32 cellular contexts compared by ENCODE assay signal in the genomic region with DNA sequence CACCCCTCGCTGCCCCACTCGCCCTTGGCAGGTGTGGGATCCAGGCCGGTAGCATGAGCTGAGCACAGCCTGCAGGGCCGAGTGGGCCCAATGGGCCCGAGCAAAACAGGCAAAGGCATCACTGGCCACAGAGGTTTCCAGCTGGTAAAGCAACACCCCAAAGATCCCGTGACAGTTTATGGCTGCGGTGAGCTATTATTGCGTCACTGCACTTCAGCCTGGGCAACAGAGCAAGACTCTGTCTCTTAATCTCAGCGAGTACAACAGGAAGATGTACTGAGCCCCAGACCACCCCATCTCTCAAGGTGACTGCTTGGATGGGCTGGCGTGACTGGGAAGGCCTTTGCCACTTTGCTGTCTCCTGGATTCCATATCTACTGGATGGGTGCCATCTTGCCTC. TPM values are rescaled to one million over a fixed set of nuclear protein-coding genes. Genes with fewer than 3 reads are reported as not detected.
DNase-seq lines count a peak whose midpoint lies in the region; ATAC-seq and TF ChIP-seq lines count a peak whose summit lies in the region.
"Had no signal": no experiment of that assay in that cellular context is flagged by ENCODE, and none has a peak within 500 bp of the region (broad histone marks: within the 10 kb centered on the region; RNA-seq: fewer than 3 reads in every experiment).

No MANE protein-coding gene starts in this region.

- H3K27ac ChIP-seq in PC-3 (ENCODE audit: low read length) = peak overlapping the region; percentile 63
- peak overlapping the region; percentile 62 to 66 (median 65) for H3K27ac ChIP-seq in thyroid gland
- no peak overlapping the region for H3K27ac ChIP-seq in osteoblast (ENCODE audit: low read depth, low read length)
- H3K27ac ChIP-seq in Peyer's patch = no peak overlapping the region
- H3K27ac ChIP-seq: 22Rv1, ascending aorta, C4-2B, cardiac muscle cell, colonic mucosa, left ventricle myocardium inferior, sigmoid colon, stomach, tibial artery had no signal

- H3K9ac ChIP-seq in PC-3 (ENCODE audit: low read length) = peak overlapping the region; percentile 4; the same call in 1 of the 2 replicates
- H3K9ac ChIP-seq: SK-N-SH had no signal

- H3K27me3 Mint-ChIP-seq in T-helper 2 cell treated with Interferon-gamma antibody and Interleukin-4, amounts not matched to agents 5 μg/mL and 100 μg/mL, for 36 hours (ENCODE audit: low read depth) = no peaks in the 10 kb centered on the region
- no peaks in the 10 kb centered on the region for H3K27me3 Mint-ChIP-seq in effector memory CD8-positive, alpha-beta T cell
- H3K27me3 Mint-ChIP-seq: activated T-cell treated with anti-CD3 and anti-CD28 coated beads, Interleukin-2, amount 50 U/mL, for 24 hours; naive thymus-derived CD4-positive, alpha-beta T cell had no signal

- WGBS in thyroid gland, 2 donors = 85 to 94% methylated on average over 8 to 10 of the region's 10 CpGs

- POLR2A ChIA-PET in PC-3 (lab: Charles Lee; ENCODE audit: unreplicated experiment) = no interaction called here

- H3K9me3 Mint-ChIP-seq in T-helper 2 cell treated with Interferon-gamma antibody and Interleukin-4, amounts not matched to agents 5 μg/mL and 100 μg/mL, for 36 hours = no peaks in the 10 kb centered on the region
- H3K9me3 Mint-ChIP-seq in effector memory CD8-positive, alpha-beta T cell = no peaks in the 10 kb centered on the region
- H3K9me3 Mint-ChIP-seq: activated T-cell treated with anti-CD3 and anti-CD28 coated beads, Interleukin-2, amount 50 U/mL, for 24 hours; naive thymus-derived CD4-positive, alpha-beta T cell; T-helper 1 cell treated with Interleukin-12 subunit alpha and Interleukin-12 subunit beta and Interleukin-4 antibody, amounts not matched to agents 30 μg/mL and 1 μg/mL, for 36 hours had no signal

- no peaks in the 10 kb centered on the region for H3K27me3 ChIP-seq in PC-3 (ENCODE audit: low read length)
- H3K27me3 ChIP-seq in thyroid gland = no peaks in the 10 kb centered on the region
- H3K27me3 ChIP-seq in osteoblast (ENCODE audit: insufficient read depth, low read length) = no peaks in the 10 kb centered on the region
- no peaks in the 10 kb centered on the region for H3K27me3 ChIP-seq in Peyer's patch
- H3K27me3 ChIP-seq: ascending aorta, cardiac muscle cell, colonic mucosa, sigmoid colon, stomach, tibial artery had no signal

- H3K9me3 ChIP-seq in PC-3 (ENCODE audit: low read length) (no peaks in the 10 kb centered on the region), thyroid gland (no peaks in the 10 kb centered on the region), osteoblast (ENCODE audit: low read depth, low read length) (no peaks in the 10 kb centered on the region), Peyer's patch (no peaks in the 10 kb centered on the region)
- H3K9me3 ChIP-seq: ascending aorta, colonic mucosa, left ventricle myocardium inferior, sigmoid colon, SK-N-SH, stomach, tibial artery had no signal

- H3K4me2 ChIP-seq in PC-3 (ENCODE audit: low read length) = 0 out of 2 replicates have a peak overlapping the region, but pooled peaks have one; percentile 13
- no peak overlapping the region for H3K4me2 ChIP-seq in osteoblast (ENCODE audit: insufficient read depth, low read length)
- H3K4me2 ChIP-seq: SK-N-SH had no signal

- H2AFZ ChIP-seq in PC-3 (ENCODE audit: low read length) (no peak overlapping the region), osteoblast (ENCODE audit: low read length) (no peak overlapping the region)

- H3K4me3 ChIP-seq in PC-3 (ENCODE audit: low read length) = no peak overlapping the region
- H3K4me3 ChIP-seq in thyroid gland (replicated peaks in 1 of 3) = no peak overlapping the region
- H3K4me3 ChIP-seq in osteoblast (ENCODE audit: insufficient read depth, low read length) = no peak overlapping the region
- H3K4me3 ChIP-seq in Peyer's patch = no peak overlapping the region
- H3K4me3 ChIP-seq: ascending aorta, cardiac muscle cell, colonic mucosa, left ventricle myocardium inferior, sigmoid colon, stomach, tibial artery had no signal

- no peaks in the 10 kb centered on the region for H4K20me1 ChIP-seq in PC-3 (ENCODE audit: low read length)
- no peaks in the 10 kb centered on the region for H4K20me1 ChIP-seq in osteoblast (ENCODE audit: insufficient read depth, low read length)

- no peak overlapping the region for H3K27ac Mint-ChIP-seq in T-helper 2 cell treated with Interferon-gamma antibody and Interleukin-4, amounts not matched to agents 5 μg/mL and 100 μg/mL, for 36 hours
- peak overlapping the region in 1 of 2 donors; percentile 69 for H3K27ac Mint-ChIP-seq in effector memory CD8-positive, alpha-beta T cell
- H3K27ac Mint-ChIP-seq: progenitor cell of endocrine pancreas had no signal

- peaks cover 33% of the 10 kb centered on the region for H3K4me1 Mint-ChIP-seq in T-helper 2 cell treated with Interferon-gamma antibody and Interleukin-4, amounts not matched to agents 5 μg/mL and 100 μg/mL, for 36 hours (ENCODE audit: low read depth)
- H3K4me1 Mint-ChIP-seq in effector memory CD8-positive, alpha-beta T cell (ENCODE audit: low read depth in 2 of 2) = peaks cover 43 to 49% of the 10 kb centered on the region in 2 donors

- peaks cover 18% of the 10 kb centered on the region for H3K36me3 Mint-ChIP-seq in T-helper 2 cell treated with Interferon-gamma antibody and Interleukin-4, amounts not matched to agents 5 μg/mL and 100 μg/mL, for 36 hours (ENCODE audit: low read depth)
- H3K36me3 Mint-ChIP-seq in effector memory CD8-positive, alpha-beta T cell (ENCODE audit: insufficient read depth) = peaks cover 19% of the 10 kb centered on the region

- H3K4me3 Mint-ChIP-seq in T-helper 2 cell treated with Interferon-gamma antibody and Interleukin-4, amounts not matched to agents 5 μg/mL and 100 μg/mL, for 36 hours = peak overlapping the region; percentile 7
- H3K4me3 Mint-ChIP-seq in effector memory CD8-positive, alpha-beta T cell = peak overlapping the region; percentile 25 to 53
- H3K4me3 Mint-ChIP-seq: activated T-cell treated with anti-CD3 and anti-CD28 coated beads, Interleukin-2, amount 50 U/mL, for 24 hours had no signal

- no peak for ATAC-seq in PC-3
- no peak for ATAC-seq in effector memory CD8-positive, alpha-beta T cell (replicated peaks)
- ATAC-seq: naive thymus-derived CD4-positive, alpha-beta T cell; Right ventricle myocardium inferior had no signal

- H3K4me1 ChIP-seq in PC-3 (ENCODE audit: insufficient read depth, low read length) (peaks cover 29% of the 10 kb centered on the region), thyroid gland (peaks cover 22 to 32% of the 10 kb centered on the region in 2 donors), osteoblast (ENCODE audit: insufficient read depth, low read length) (peaks cover 15% of the 10 kb centered on the region), Peyer's patch (peaks cover 5 to 15% (median 8%) of the 10 kb centered on the region in 4 donors)

- no peak for DNase-seq in T-helper 2 cell treated with Interferon-gamma antibody and Interleukin-4, amounts not matched to agents 5 μg/mL and 100 μg/mL, for 36 hours (ENCODE audit: low spot score)
- DNase-seq in T-helper 2 cell (no peak), PC-3 (no peak), thyroid gland (no peak), osteoblast (ENCODE audit: insufficient read length, low spot score, missing footprints) (no peak), NCI-H2227 (lab: John Stamatoyannopoulos, UW; ENCODE audit: unreplicated experiment) (no peak), Peyer's patch (no peak)
- DNase-seq in effector memory CD8-positive, alpha-beta T cell = no peak
- DNase-seq: activated CD4-positive, alpha-beta T cell treated with anti-CD3 and anti-CD28 coated beads for 4 hours; activated gamma-delta T cell; activated T-cell treated with anti-CD3 and anti-CD28 coated beads, Interleukin-2, amount 50 U/mL, for 24 hours; colonic mucosa; effector CD4-positive, alpha-beta T cell; head of caudate nucleus; islet precursor cell; left ventricle myocardium inferior; midbrain; NCI-H1048; NCI-H1694; sigmoid colon; SK-N-SH; stimulated activated CD4-positive, alpha-beta T cell treated with anti-CD3 and anti-CD28 coated beads, Interleukin-4, amount 100 ng/mL, for 1 hour; tibial artery had no signal

- no peaks in the 10 kb centered on the region for H3K36me3 ChIP-seq in PC-3 (ENCODE audit: low read depth, low read length)
- H3K36me3 ChIP-seq in thyroid gland = no peaks in the 10 kb centered on the region
- H3K36me3 ChIP-seq in osteoblast (ENCODE audit: insufficient read depth, low read length) = no peaks in the 10 kb centered on the region
- H3K36me3 ChIP-seq in Peyer's patch = peaks cover 0 to 10% (median 0%) of the 10 kb centered on the region in 3 donors
- H3K36me3 ChIP-seq: cardiac muscle cell, colonic mucosa had no signal

- H3K79me2 ChIP-seq in PC-3 (ENCODE audit: low read length) (peaks cover 29% of the 10 kb centered on the region), osteoblast (ENCODE audit: insufficient read depth, low read length) (no peaks in the 10 kb centered on the region)

- CTCF ChIA-PET in PC-3 (lab: Charles Lee) = no interaction called here

- H3K9me2 ChIP-seq in PC-3 (replicated peaks; ENCODE audit: low read length) = no peaks in the 10 kb centered on the region
- H3K9me2 ChIP-seq: SK-N-SH had no signal

- TF ChIP-seq POLR2A in thyroid gland (IDR thresholded peaks at IDR 0.05) = no peak
- TF ChIP-seq POLR2A in Peyer's patch (IDR thresholded peaks at IDR 0.05) = no peak

- intact Hi-C loops in PC-3 (cut with micrococcal nuclease) = no loop called here
- intact Hi-C loops in thyroid gland (cut with DNase I) = no loop called here

- TF ChIP-seq CTCF in PC-3 (conservative IDR thresholded peaks at IDR 0.05; ENCODE audit: low read depth, low read length) = no peak
- no peak for TF ChIP-seq CTCF in thyroid gland (IDR thresholded peaks at IDR 0.05)
- TF ChIP-seq CTCF in osteoblast (IDR thresholded peaks at IDR 0.05; ENCODE audit: extremely low read depth, low read depth, low read length) = no peak
- TF ChIP-seq CTCF in Peyer's patch (IDR thresholded peaks at IDR 0.05) = no peak

- no TSS peak for BruUV-seq in PC-3 (replicated peaks; lab: Mats Ljungman, UMichigan)

- no peaks in the 10 kb centered on the region for H3F3A ChIP-seq in PC-3 (ENCODE audit: low read length, unreplicated experiment)

RNA-seq across cellular contexts. Expression of a gene that starts 4.3 kb away (rescaled TPM):
- total RNA-seq in PC-3 (2014; rRNA removed) (8.1 and 13.7 TPM in 2 replicates), thyroid gland (10 to 100 TPM; 18.8 to 36.6 (median 28.3) TPM), osteoblast (1.2 and 1.4 TPM in 2 replicates), Peyer's patch (10 to 100 TPM in 3 of 4 donors, 1 to 10 TPM in 1; 9.1 to 61.1 (median 13.1) TPM)

RNA-seq across cellular contexts. Expression of a gene that starts 6.4 kb away (rescaled TPM):
- total RNA-seq in PC-3 (2014; rRNA removed) (7.0 and 12.2 TPM in 2 replicates), thyroid gland (10 to 100 TPM in 1 of 4 donors, 1 to 10 TPM in 3; 6.2 to 13.0 (median 8.6) TPM), osteoblast (0.72 and 1.2 TPM in 2 replicates), Peyer's patch (10 to 100 TPM in 3 of 4 donors, 1 to 10 TPM in 1; 7.2 to 15.3 (median 13.3) TPM)

RNA-seq across cellular contexts. Expression of a gene that starts 57.9 kb away (rescaled TPM):
- total RNA-seq in PC-3 (2014; rRNA removed) (23.8 and 29.1 TPM in 2 replicates), thyroid gland (10 to 100 TPM; 25.4 to 40.5 (median 33.6) TPM), osteoblast (22.8 and 25.6 TPM in 2 replicates), Peyer's patch (10 to 100 TPM; 29.7 to 69.8 (median 48.7) TPM)

Comparison
In these comparisons a context has a peak if more than half of its experiments do, and no peak if none do; other contexts are left out.
1. H3K27ac ChIP-seq: peak in PC-3 (single experiment) and thyroid gland (3 of 3); none in osteoblast (single experiment) and Peyer's patch (0 of 4).